22 cellular contexts compared by ENCODE assay signal in the genomic region with DNA sequence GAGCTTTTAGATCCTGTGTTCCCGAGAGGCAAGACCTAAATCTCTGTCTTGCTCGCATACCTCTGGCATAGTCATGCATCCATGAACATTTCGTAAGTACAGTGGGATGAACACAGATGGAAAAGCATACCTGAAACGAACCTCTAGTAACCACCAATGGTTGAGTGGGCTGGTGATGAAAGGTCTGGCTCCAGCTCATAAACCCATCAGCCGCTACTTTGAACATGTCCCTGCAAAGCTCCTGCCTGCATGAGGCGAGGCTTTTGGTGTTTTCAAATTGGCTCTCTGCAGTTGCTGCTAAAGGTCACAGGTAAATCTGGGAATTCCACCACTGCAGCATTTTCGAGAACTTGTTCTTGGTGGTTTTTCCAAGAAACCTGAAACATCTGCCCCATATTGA. TPM values are rescaled to one million over a fixed set of nuclear protein-coding genes. Genes with fewer than 3 reads are reported as not detected.
"Had no signal": no experiment of that assay in that cellular context is flagged by ENCODE, and none has a peak within 500 bp of the region (broad histone marks: within the 10 kb centered on the region; RNA-seq: fewer than 3 reads in every experiment).

No MANE protein-coding gene starts in this region.

- DNase-seq: activated CD4-positive, alpha-beta memory T cell treated with anti-CD3 and anti-CD28 coated beads for 36 hours; activated CD4-positive, alpha-beta T cell treated with anti-CD3 and anti-CD28 coated beads for 36 hours; activated CD8-positive, alpha-beta memory T cell treated with anti-CD3 and anti-CD28 coated beads, Interleukin-2, amount 10 ng/mL, durations not matched to agents 7 days and 5 days; activated naive CD4-positive, alpha-beta T cell treated with anti-CD3 and anti-CD28 coated beads for 36 hours; activated naive CD8-positive, alpha-beta T cell treated with anti-CD3 and anti-CD28 coated beads, Interleukin-2, amount 50 U/mL, for 24 hours; activated T-cell treated with anti-CD3 and anti-CD28 coated beads, Interleukin-2, amount 50 U/mL, for 1 hour; aorta; dorsolateral prefrontal cortex; endodermal cell; hypothalamus; left colon; naive thymus-derived CD8-positive, alpha-beta T cell; posterior cingulate gyrus; stimulated activated CD4-positive, alpha-beta T cell treated with anti-CD3 and anti-CD28 coated beads, Interleukin-4, amount 100 ng/mL, for 24 hours; T-helper 17 cell; upper lobe of right lung; WERI-Rb-1 had no signal

- H3K9me3 Mint-ChIP-seq: activated CD4-positive, alpha-beta memory T cell treated with anti-CD3 and anti-CD28 coated beads for 36 hours; activated naive CD4-positive, alpha-beta T cell treated with anti-CD3 and anti-CD28 coated beads for 36 hours; activated naive CD8-positive, alpha-beta T cell treated with anti-CD3 and anti-CD28 coated beads, Interleukin-2, amount 50 U/mL, for 24 hours; activated T-helper 2 cell treated with anti-CD3 and anti-CD28 coated beads, Interferon-gamma antibody, Interleukin-2, Interleukin-4, amounts not matched to agents 10 μg/mL and 5 μg/mL and 100 μg/mL, durations not matched to agents 14 hours and 24 hours and 36 hours; endodermal cell; naive thymus-derived CD8-positive, alpha-beta T cell; stimulated activated naive CD8-positive, alpha-beta T cell treated with anti-CD3 and anti-CD28 coated beads, Interleukin-15, Interleukin-2, amounts not matched to agents 100 ng/mL and 50 ng/mL, for 24 hours had no signal

- H3K27me3 ChIP-seq: suprapubic skin, upper lobe of right lung had no signal

- ATAC-seq: activated CD4-positive, alpha-beta T cell treated with anti-CD3 and anti-CD28 coated beads for 36 hours; activated CD8-positive, alpha-beta memory T cell treated with anti-CD3 and anti-CD28 coated beads, Interleukin-2, amount 10 ng/mL, durations not matched to agents 7 days and 5 days; activated naive CD8-positive, alpha-beta T cell treated with anti-CD3 and anti-CD28 coated beads, Interleukin-2, amount 50 U/mL, for 24 hours; left colon; naive thymus-derived CD8-positive, alpha-beta T cell; T-helper 17 cell; upper lobe of right lung had no signal

- H3K9me3 ChIP-seq: suprapubic skin, upper lobe of right lung had no signal

- H3K36me3 ChIP-seq: suprapubic skin, upper lobe of right lung, WERI-Rb-1 had no signal

- H3K27ac Mint-ChIP-seq: activated CD4-positive, alpha-beta memory T cell treated with anti-CD3 and anti-CD28 coated beads for 36 hours; activated CD4-positive, alpha-beta T cell treated with anti-CD3 and anti-CD28 coated beads for 36 hours; activated CD8-positive, alpha-beta memory T cell treated with anti-CD3 and anti-CD28 coated beads, Interleukin-2, amount 10 ng/mL, durations not matched to agents 7 days and 5 days; activated naive CD4-positive, alpha-beta T cell treated with anti-CD3 and anti-CD28 coated beads for 36 hours; activated naive CD8-positive, alpha-beta T cell treated with anti-CD3 and anti-CD28 coated beads, Interleukin-2, amount 50 U/mL, for 24 hours; activated T-helper 2 cell treated with anti-CD3 and anti-CD28 coated beads, Interferon-gamma antibody, Interleukin-2, Interleukin-4, amounts not matched to agents 10 μg/mL and 5 μg/mL and 100 μg/mL, durations not matched to agents 14 hours and 24 hours and 36 hours; endodermal cell; naive thymus-derived CD8-positive, alpha-beta T cell; stimulated activated naive CD8-positive, alpha-beta T cell treated with anti-CD3 and anti-CD28 coated beads, Interleukin-15, Interleukin-2, amounts not matched to agents 100 ng/mL and 50 ng/mL, for 24 hours; T-helper 17 cell had no signal

- H3K4me3 Mint-ChIP-seq: activated CD4-positive, alpha-beta memory T cell treated with anti-CD3 and anti-CD28 coated beads for 36 hours; activated CD4-positive, alpha-beta T cell treated with anti-CD3 and anti-CD28 coated beads for 36 hours; activated CD8-positive, alpha-beta memory T cell treated with anti-CD3 and anti-CD28 coated beads, Interleukin-2, amount 10 ng/mL, durations not matched to agents 7 days and 5 days; activated naive CD4-positive, alpha-beta T cell treated with anti-CD3 and anti-CD28 coated beads for 36 hours; activated naive CD8-positive, alpha-beta T cell treated with anti-CD3 and anti-CD28 coated beads, Interleukin-2, amount 50 U/mL, for 24 hours; endodermal cell; naive thymus-derived CD8-positive, alpha-beta T cell; stimulated activated naive CD8-positive, alpha-beta T cell treated with anti-CD3 and anti-CD28 coated beads, Interleukin-15, Interleukin-2, amounts not matched to agents 100 ng/mL and 50 ng/mL, for 24 hours; T-helper 17 cell had no signal

- H3K4me3 ChIP-seq: dorsolateral prefrontal cortex, lung, skin epidermis, suprapubic skin, upper lobe of right lung had no signal

- H3K36me3 Mint-ChIP-seq: activated CD4-positive, alpha-beta memory T cell treated with anti-CD3 and anti-CD28 coated beads for 36 hours; activated CD8-positive, alpha-beta memory T cell treated with anti-CD3 and anti-CD28 coated beads, Interleukin-2, amount 10 ng/mL, durations not matched to agents 7 days and 5 days had no signal

- H3K27ac ChIP-seq: dorsolateral prefrontal cortex, suprapubic skin, upper lobe of right lung, WERI-Rb-1 had no signal

RNA-seq across cellular contexts. Expression of a gene that starts 3.6 kb away (rescaled TPM):
- polyA plus RNA-seq: naive thymus-derived CD8-positive, alpha-beta T cell had no signal
